In the genomic region with DNA sequence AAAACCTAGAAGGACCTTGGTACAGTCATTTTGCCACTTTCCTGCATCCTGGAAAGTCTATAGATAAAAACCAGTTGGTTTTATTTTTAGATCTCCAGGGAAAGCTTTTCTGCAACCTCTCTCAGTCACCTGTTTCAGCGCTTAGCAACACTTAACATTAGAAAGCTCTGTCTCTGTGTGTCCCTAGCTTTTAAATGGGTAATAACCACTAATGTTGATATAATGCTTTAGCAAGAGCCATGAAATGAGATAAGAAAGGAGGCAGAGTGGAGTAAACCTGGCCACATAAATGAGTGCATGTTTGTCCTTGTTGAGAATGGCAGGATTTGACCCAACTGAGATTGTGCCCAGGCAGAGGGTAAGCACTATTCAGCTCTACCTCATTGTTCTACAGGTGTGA, we compare ENCODE assay signal across 1 cellular context.
TF ChIP-seq lines count a peak whose summit lies in the region.

No MANE protein-coding gene starts in this region.

TF ChIP-seq in SK-N-SH, 30 proteins besides CTCF, POLR2A, EP300 and RAD21 (continued from another document):
- TF ChIP-seq TAF1 (IDR thresholded peaks at IDR 0.05; ENCODE audit: borderline replicate concordance, low read depth, low read length) (no peak), NRF1 (IDR thresholded peaks at IDR 0.05; ENCODE audit: low read depth, low read length) (no peak)
